In genomic region chr9:34532041-34532440, GRCh38 we compare ENCODE assay signal across 4 cellular contexts. TPM values are rescaled to one million over a fixed set of nuclear protein-coding genes. Genes with fewer than 3 reads are reported as not detected.
"Had no signal": no experiment of that assay in that cellular context is flagged by ENCODE, and none has a peak within 500 bp of the region (broad histone marks: within the 10 kb centered on the region; RNA-seq: fewer than 3 reads in every experiment).

No MANE protein-coding gene starts in this region.

RNA-seq across cellular contexts. Expression of gene ENHO, which starts 9.3 kb away (rescaled TPM):
- total RNA-seq: NCI-H460, SJSA1 had no signal
- polyA plus RNA-seq: K562 had no signal

RNA-seq across cellular contexts. Expression of gene CNTFR, which starts 57.5 kb away (rescaled TPM):
- total RNA-seq: K562, NCI-H460, PC-3, SJSA1 had no signal
- polyA plus RNA-seq: K562 had no signal
